In the genomic region with DNA sequence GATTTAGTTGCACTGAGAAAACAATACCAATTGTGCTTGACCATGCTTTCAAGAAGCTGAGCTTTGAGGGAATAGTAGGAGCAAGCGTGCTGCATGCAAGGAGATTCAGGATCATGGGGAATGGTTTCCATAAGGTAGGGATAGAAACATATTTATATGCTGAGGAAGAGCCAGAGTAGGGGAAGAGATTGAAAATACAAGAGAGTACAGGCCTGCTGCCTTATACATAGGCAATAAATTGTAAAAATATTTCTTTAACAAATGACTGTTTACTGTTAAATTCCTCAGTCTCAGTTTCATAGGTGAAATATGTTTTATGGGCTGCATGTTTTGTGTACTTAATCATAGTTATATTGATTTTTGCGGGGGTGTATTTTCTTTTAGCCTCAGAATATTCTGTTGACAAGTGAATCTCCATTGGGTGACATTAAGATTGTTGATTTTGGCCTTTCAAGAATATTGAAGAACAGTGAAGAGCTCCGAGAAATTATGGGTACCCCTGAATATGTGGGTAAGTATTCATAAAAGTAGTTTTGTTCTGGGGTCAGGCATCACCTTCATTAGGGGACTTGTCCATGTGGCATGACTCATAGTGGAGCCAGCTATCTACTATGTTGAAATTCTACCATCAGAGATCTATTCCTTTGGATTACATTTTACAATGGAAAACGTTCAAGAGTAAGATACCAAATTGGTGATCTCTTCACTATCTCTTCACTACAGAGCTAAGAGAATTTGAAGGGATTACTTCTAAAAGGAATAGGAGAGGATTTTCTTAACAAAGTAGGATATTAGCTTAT, we compare ENCODE assay signal across 1 cellular context.
TF ChIP-seq lines count a peak whose summit lies in the region.

No MANE protein-coding gene starts in this region.

TF ChIP-seq in HCT116, 20 proteins besides CTCF, POLR2A, EP300 and RAD21:
- TF ChIP-seq EZH2 (IDR thresholded peaks at IDR 0.05) (no peak), YY1 (IDR thresholded peaks at IDR 0.05; ENCODE audit: extremely low read depth, insufficient replicate concordance, low read depth, low read length) (no peak), SRF (IDR thresholded peaks at IDR 0.05; ENCODE audit: low read depth) (peak; percentile 24; the same call in 1 of the 2 replicates), EGR1 (IDR thresholded peaks at IDR 0.05; ENCODE audit: low read depth) (peak; percentile 97), CEBPB (IDR thresholded peaks at IDR 0.05; ENCODE audit: low read depth) (peak; percentile 60), ELF1 (IDR thresholded peaks at IDR 0.05; ENCODE audit: borderline replicate concordance, low read depth) (no peak), FOSL1 (IDR thresholded peaks at IDR 0.05; ENCODE audit: low read depth) (peak; percentile 54), JUND (IDR thresholded peaks at IDR 0.05) (peak; percentile 48; the same call in 1 of the 2 replicates), SP1 (IDR thresholded peaks at IDR 0.05; ENCODE audit: low read depth) (peak; percentile 47)
- TF ChIP-seq, protein P1, sequence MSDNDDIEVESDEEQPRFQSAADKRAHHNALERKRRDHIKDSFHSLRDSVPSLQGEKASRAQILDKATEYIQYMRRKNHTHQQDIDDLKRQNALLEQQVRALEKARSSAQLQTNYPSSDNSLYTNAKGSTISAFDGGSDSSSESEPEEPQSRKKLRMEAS (IDR thresholded peaks at IDR 0.05): 0 out of 2 replicates have a peak, but pooled peaks have one; percentile 32
